ENCODE assay signal across 13 cellular contexts in genomic region chr3:197667968-197668367, GRCh38.
DNase-seq lines count a peak whose midpoint lies in the region; ATAC-seq and TF ChIP-seq lines count a peak whose summit lies in the region.
"Had no signal": no experiment of that assay in that cellular context is flagged by ENCODE, and none has a peak within 500 bp of the region (broad histone marks: within the 10 kb centered on the region; RNA-seq: fewer than 3 reads in every experiment).

No MANE protein-coding gene starts in this region.

- H3K27me3 ChIP-seq in left lung (peaks cover 0 to 7% of the 10 kb centered on the region in 2 donors), stomach (peaks cover 0 to 6% (median 0%) of the 10 kb centered on the region in 3 donors)

- TF ChIP-seq CTCF in C4-2B (conservative IDR thresholded peaks at IDR 0.05) (no peak), LNCaP clone FGC (IDR thresholded peaks at IDR 0.05; ENCODE audit: control insufficient read depth, extremely low read depth, insufficient read depth) (no peak), left lung (IDR thresholded peaks at IDR 0.05) (no peak), stomach (IDR thresholded peaks at IDR 0.05) (no peak), OCI-LY7 (conservative IDR thresholded peaks at IDR 0.05; ENCODE audit: low read length) (no peak)

- CTCF ChIA-PET in OCI-LY7 (lab: Charles Lee; ENCODE audit: unreplicated experiment), result no interaction called here

- H2AFZ ChIP-seq in OCI-LY7 (ENCODE audit: low read length), result no peak overlapping the region

- H3K4me3 ChIP-seq in LNCaP clone FGC (ENCODE audit: low read depth, low read length) (no peak overlapping the region), left lung (no peak overlapping the region), stomach (no peak overlapping the region), OCI-LY7 (ENCODE audit: low read depth, low read length, poor library complexity, severe bottlenecking) (no peak overlapping the region)
- H3K4me3 ChIP-seq: A549 had no signal

- no TSS peak for BruUV-seq in OCI-LY7 (replicated peaks; lab: Mats Ljungman, UMichigan)

- no peak for TF ChIP-seq EP300 in stomach (IDR thresholded peaks at IDR 0.05)

- H3K9me3 ChIP-seq in left lung (no peaks in the 10 kb centered on the region), stomach (no peaks in the 10 kb centered on the region), OCI-LY7 (ENCODE audit: low read length) (no peaks in the 10 kb centered on the region)
- H3K9me3 ChIP-seq: A549, Caco-2 had no signal

- no peaks in the 10 kb centered on the region for H3K9me2 ChIP-seq in OCI-LY7 (ENCODE audit: insufficient read depth, low read length)

- ATAC-seq in left lung (peak; percentile 20), GM21717 (IDR thresholded peaks at IDR 0.05; ENCODE audit: unreplicated experiment) (no peak)
- ATAC-seq: A549 had no signal

- peaks cover 0 to 2% of the 10 kb centered on the region in 2 donors for H3K4me1 ChIP-seq in left lung
- peaks cover 0 to 16% (median 7%) of the 10 kb centered on the region in 4 donors for H3K4me1 ChIP-seq in stomach
- peaks cover 8% of the 10 kb centered on the region for H3K4me1 ChIP-seq in OCI-LY7 (ENCODE audit: insufficient read depth, low read length, poor library complexity, severe bottlenecking)
- H3K4me1 ChIP-seq: A549 had no signal

- H3K27ac ChIP-seq in C4-2B (peak overlapping the region; percentile 5; the same call in 1 of the 2 replicates), left lung (no peak overlapping the region), stomach (peak overlapping the region in 3 of 5 donors; percentile 2 to 24 (median 17)), OCI-LY7 (ENCODE audit: low read depth, low read length, poor library complexity, severe bottlenecking) (no peak overlapping the region)
- H3K27ac ChIP-seq: A549 had no signal

- no peaks in the 10 kb centered on the region for H3K79me2 ChIP-seq in OCI-LY7 (ENCODE audit: insufficient read depth, low read depth, low read length)

- TF ChIP-seq POLR2A in stomach (IDR thresholded peaks at IDR 0.05), result no peak

- WGBS in stomach, 5 donors, result 38 to 56% (median 45%) methylated on average over 5 of the region's 5 CpGs

- no peaks in the 10 kb centered on the region for H4K20me1 ChIP-seq in OCI-LY7 (ENCODE audit: insufficient read depth, low read length)

- no peak overlapping the region for H3K4me2 ChIP-seq in OCI-LY7 (ENCODE audit: low read length)
- H3K4me2 ChIP-seq: A549 had no signal

- POLR2A ChIA-PET in OCI-LY7 (lab: Charles Lee), result no interaction called here

- intact Hi-C loops in left lung (cut with DNase I) (no loop called here), stomach (cut with DNase I; ENCODE audit: low total_unique reads) (no loop called here), OCI-LY7 (cut with micrococcal nuclease; ENCODE audit: unreplicated experiment) (loop anchor here (2.0 kb wide), 1 partner anchor 69 kb away; no protein-coding TSS in a partner anchor)

- H3K36me3 ChIP-seq in left lung (peaks cover 0 to 15% of the 10 kb centered on the region in 2 donors), stomach (peaks cover 0 to 24% (median 23%) of the 10 kb centered on the region in 4 donors), OCI-LY7 (ENCODE audit: insufficient read depth, low read length) (peaks cover 16% of the 10 kb centered on the region)

- DNase-seq in LNCaP clone FGC (ENCODE audit: low read depth) (peak; percentile 13), left lung (no peak), stomach (peak; percentile 28), DMS79 treated with DMSO at 0.1 percent for 48 hours (lab: John Stamatoyannopoulos, UW) (no peak), OCI-LY7 (ENCODE audit: low spot score) (no peak)
- DNase-seq: Caco-2; CD8-positive, alpha-beta memory T cell; GF-D8; H7; IMR-90 had no signal

Comparison
In these comparisons a context has a peak if more than half of its experiments do, and no peak if none do; other contexts are left out.
1. H3K27ac ChIP-seq: peak in C4-2B (single experiment) and stomach (3 of 5); none in left lung (0 of 2) and OCI-LY7 (single experiment).
2. DNase-seq: peak in LNCaP clone FGC (single experiment) and stomach (single experiment); none in left lung (0 of 2), DMS79 treated with DMSO at 0.1 percent for 48 hours (single experiment) and OCI-LY7 (single experiment).